Comparison of ENCODE assay signal across 8 cellular contexts in the genomic region with DNA sequence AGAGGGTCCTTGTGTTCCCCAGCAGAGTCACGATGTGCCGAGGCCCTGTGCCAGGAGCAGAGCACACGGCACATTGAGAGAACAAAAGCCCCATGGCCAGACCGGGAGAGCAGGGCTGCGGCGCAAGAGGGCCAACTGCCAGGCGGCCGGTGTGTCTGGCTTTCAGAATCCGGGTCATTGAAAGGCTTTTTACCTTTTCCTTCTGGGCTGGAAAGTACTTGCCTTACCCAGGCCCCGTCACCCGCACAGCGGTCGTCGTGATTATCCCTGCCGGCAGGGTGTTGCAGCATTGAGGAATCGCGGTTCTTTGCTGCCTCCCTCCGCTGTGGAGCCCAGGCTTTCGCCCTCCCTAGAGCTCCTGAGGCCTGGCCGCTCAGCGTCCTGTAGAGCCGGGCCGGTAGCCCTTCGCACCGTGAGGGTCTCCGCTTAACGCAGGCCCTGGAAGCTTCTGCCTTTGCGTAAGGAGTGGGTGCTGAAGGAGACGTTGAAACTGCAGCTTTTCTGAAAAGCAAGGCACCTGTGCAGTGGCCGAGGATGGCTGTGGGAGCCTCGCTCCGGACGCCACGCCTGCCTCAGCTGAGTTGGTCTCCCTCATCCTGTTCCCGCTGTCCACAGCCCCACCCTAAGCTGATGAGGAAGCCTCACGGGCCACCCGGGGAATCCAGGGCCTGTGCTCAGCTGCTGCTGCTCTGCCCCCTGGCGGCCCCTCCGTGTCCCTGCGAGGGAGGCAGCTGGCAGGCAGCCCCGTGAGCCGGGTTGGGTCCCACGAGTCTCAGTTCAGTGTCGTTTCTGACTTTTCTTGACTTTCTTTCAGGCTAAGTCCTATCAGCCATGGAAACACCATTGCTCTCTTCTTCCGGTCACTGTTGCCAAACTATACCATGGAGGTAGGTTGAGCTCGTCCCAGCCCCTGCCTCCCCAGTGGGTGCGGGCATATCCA. TPM values are rescaled to one million over a fixed set of nuclear protein-coding genes. Genes with fewer than 3 reads are reported as not detected.
DNase-seq lines count a peak whose midpoint lies in the region; ATAC-seq and TF ChIP-seq lines count a peak whose summit lies in the region.

No MANE protein-coding gene starts in this region.

- intact Hi-C loops in activated CD8-positive, alpha-beta T cell treated with anti-CD3 and anti-CD28 coated beads for 36 hours (cut with micrococcal nuclease): no loop called here

- peaks cover 4% of the 10 kb centered on the region for H3K4me1 Mint-ChIP-seq in activated CD8-positive, alpha-beta T cell treated with anti-CD3 and anti-CD28 coated beads for 36 hours (ENCODE audit: low read depth)
- peaks cover 13% of the 10 kb centered on the region in 2 donors for H3K4me1 Mint-ChIP-seq in effector memory CD8-positive, alpha-beta T cell (ENCODE audit: low read depth in 2 of 2)

- no peak overlapping the region for H2BK15ac ChIP-seq in mesenchymal stem cell (ENCODE audit: low read depth, poor library complexity, severe bottlenecking)

- no peak overlapping the region for H4K8ac ChIP-seq in mesenchymal stem cell (ENCODE audit: low read length)

- no peak overlapping the region for H3K27ac Mint-ChIP-seq in activated CD8-positive, alpha-beta T cell treated with anti-CD3 and anti-CD28 coated beads for 36 hours
- peak overlapping the region in 1 of 2 donors; percentile 13 for H3K27ac Mint-ChIP-seq in effector memory CD8-positive, alpha-beta T cell

- POLR2A ChIA-PET in activated CD8-positive, alpha-beta T cell treated with anti-CD3 and anti-CD28 coated beads for 36 hours (lab: Charles Lee): interaction anchor here (0.6 to 2.9 kb wide), 5 partner anchors 9 to 199 kb away, joined by 3 to 9 read pairs (median 5); partner anchors contain the start of genes MC1R and TUBB3

- no peak overlapping the region for H3K4me3 ChIP-seq in mesenchymal stem cell (ENCODE audit: insufficient read depth in 1 of 2, low read depth in 1 of 2, low read length in 2 of 2)

- no peaks in the 10 kb centered on the region for H3K27me3 Mint-ChIP-seq in activated CD8-positive, alpha-beta T cell treated with anti-CD3 and anti-CD28 coated beads for 36 hours
- no peaks in the 10 kb centered on the region for H3K27me3 Mint-ChIP-seq in effector memory CD8-positive, alpha-beta T cell

- H3K4me3 Mint-ChIP-seq in activated CD8-positive, alpha-beta T cell treated with anti-CD3 and anti-CD28 coated beads for 36 hours: no peak overlapping the region
- H3K4me3 Mint-ChIP-seq in effector memory CD8-positive, alpha-beta T cell: no peak overlapping the region

- H3K9me3 ChIP-seq in mesenchymal stem cell (ENCODE audit: control insufficient read depth, low read length): no peaks in the 10 kb centered on the region

- H2BK12ac ChIP-seq in mesenchymal stem cell (ENCODE audit: low read length in 2 of 2): no peak overlapping the region

- H3K9ac ChIP-seq in mesenchymal stem cell (ENCODE audit: low read length): no peak overlapping the region

- no peak overlapping the region for H3K14ac ChIP-seq in mesenchymal stem cell (ENCODE audit: low read length in 2 of 2)

- peak; percentile 88 for ATAC-seq in activated CD8-positive, alpha-beta T cell treated with anti-CD3 and anti-CD28 coated beads for 36 hours
- peak; percentile 86 for ATAC-seq in effector memory CD8-positive, alpha-beta T cell (replicated peaks)
- ATAC-seq in HG02759 (IDR thresholded peaks at IDR 0.05; ENCODE audit: unreplicated experiment): no peak

- in situ Hi-C loops in ACHN (cut with HindIII; ENCODE audit: low pct_ligation_motif_present, low pct_unique_long_range_greater_than_20kb, low sequenced_read_pairs): no loop called here

- H3K4me2 ChIP-seq in mesenchymal stem cell (ENCODE audit: low read length, poor library complexity, severe bottlenecking): no peak overlapping the region

- H2AFZ ChIP-seq in mesenchymal stem cell (ENCODE audit: low read depth, low read length): no peak overlapping the region

- H3K27ac ChIP-seq in mesenchymal stem cell (ENCODE audit: low read length, poor library complexity, severe bottlenecking): no peak overlapping the region

- DNase-seq in ACHN: peak; percentile 85
- DNase-seq in GM19238 (ENCODE audit: insufficient read length, low spot score): peak; percentile 80
- DNase-seq in NCI-H82 (lab: John Stamatoyannopoulos, UW): peak; percentile 82
- DNase-seq in activated CD8-positive, alpha-beta T cell treated with anti-CD3 and anti-CD28 coated beads for 36 hours: peak; percentile 77
- DNase-seq in effector memory CD8-positive, alpha-beta T cell: peak; percentile 55 to 67 (median 63)
- peak; percentile 74 for DNase-seq in mesenchymal stem cell
- DNase-seq in stimulated activated CD8-positive, alpha-beta memory T cell treated with anti-CD3 and anti-CD28 coated beads, Interleukin-7, amount 100 ng/mL, for 1 hour (ENCODE audit: low read depth in 2 of 2): peak; percentile 24 to 42

- no peaks in the 10 kb centered on the region for H3K9me3 Mint-ChIP-seq in activated CD8-positive, alpha-beta T cell treated with anti-CD3 and anti-CD28 coated beads for 36 hours
- no peaks in the 10 kb centered on the region for H3K9me3 Mint-ChIP-seq in effector memory CD8-positive, alpha-beta T cell

- peaks cover 39% of the 10 kb centered on the region for H3K36me3 Mint-ChIP-seq in activated CD8-positive, alpha-beta T cell treated with anti-CD3 and anti-CD28 coated beads for 36 hours (ENCODE audit: low read depth)
- peaks cover 37% of the 10 kb centered on the region for H3K36me3 Mint-ChIP-seq in effector memory CD8-positive, alpha-beta T cell (ENCODE audit: insufficient read depth)

- CTCF ChIA-PET in activated CD8-positive, alpha-beta T cell treated with anti-CD3 and anti-CD28 coated beads for 36 hours (lab: Charles Lee): interaction anchor here (0.6 to 3.9 kb wide), 35 partner anchors 9 to 211 kb away, joined by 3 to 25 read pairs (median 4); partner anchors contain the start of genes DEF8, MC1R, SPATA2L and TCF25

- no peak overlapping the region for H2AK5ac ChIP-seq in mesenchymal stem cell (ENCODE audit: low read length, severe bottlenecking)

- H4K91ac ChIP-seq in mesenchymal stem cell (ENCODE audit: low read length): no peak overlapping the region

- TF ChIP-seq CTCF in activated CD8-positive, alpha-beta T cell treated with anti-CD3 and anti-CD28 coated beads for 36 hours (IDR thresholded peaks at IDR 0.05): peak; percentile 91

- no peak overlapping the region for H2BK5ac ChIP-seq in mesenchymal stem cell (ENCODE audit: low read depth, low read length, poor library complexity, severe bottlenecking)

- WGBS in mesenchymal stem cell: 75% methylated on average over 47 of the region's 47 CpGs

- H3K79me1 ChIP-seq in mesenchymal stem cell (replicated peaks; ENCODE audit: low read length, poor library complexity, severe bottlenecking): peaks cover 13% of the 10 kb centered on the region

- H3K36me3 ChIP-seq in mesenchymal stem cell (ENCODE audit: control insufficient read depth in 1 of 2, insufficient read depth in 2 of 2, low read depth in 1 of 2, low read length in 2 of 2): peaks cover 73 to 86% of the 10 kb centered on the region in 2 experiments

- peaks cover 5% of the 10 kb centered on the region for H3K4me1 ChIP-seq in mesenchymal stem cell (ENCODE audit: control insufficient read depth, insufficient read depth, low read depth, low read length)

- H3K27me3 ChIP-seq in mesenchymal stem cell (ENCODE audit: control insufficient read depth in 1 of 2, insufficient read depth in 1 of 2, low read length in 2 of 2): no peaks in the 10 kb centered on the region

- no peak overlapping the region for H2BK120ac ChIP-seq in mesenchymal stem cell (ENCODE audit: low read depth, low read length)

- no peak overlapping the region for H3K23ac ChIP-seq in mesenchymal stem cell (ENCODE audit: low read length in 2 of 2)

- no peak overlapping the region for H3K18ac ChIP-seq in mesenchymal stem cell (ENCODE audit: low read depth in 1 of 2, low read length in 2 of 2)

- H3K4ac ChIP-seq in mesenchymal stem cell (ENCODE audit: low read depth in 1 of 2, low read length in 2 of 2): no peak overlapping the region

RNA-seq across cellular contexts. Expression of gene MC1R, which starts 8.6 kb away (rescaled TPM):
- 1 to 10 TPM; 2.0 to 2.5 TPM for total RNA-seq in activated CD8-positive, alpha-beta T cell treated with anti-CD3 and anti-CD28 coated beads for 36 hours
- polyA plus RNA-seq in mesenchymal stem cell (2013, experiment 1 of 2): 5.5 TPM
- polyA plus RNA-seq in mesenchymal stem cell (2013, experiment 2 of 2): 5.1 TPM

RNA-seq across cellular contexts. Expression of gene TUBB3, which starts 13.1 kb away (rescaled TPM):
- total RNA-seq in activated CD8-positive, alpha-beta T cell treated with anti-CD3 and anti-CD28 coated beads for 36 hours: 1 to 10 TPM in 1 of 2 experiments, under 1 TPM in 1; 0.27 to 1.2 TPM
- polyA plus RNA-seq in mesenchymal stem cell (2013, experiment 1 of 2): 136 TPM
- polyA plus RNA-seq in mesenchymal stem cell (2013, experiment 2 of 2): 135 TPM

RNA-seq across cellular contexts. Expression of gene TCF25, which starts 36.7 kb away (rescaled TPM):
- total RNA-seq in activated CD8-positive, alpha-beta T cell treated with anti-CD3 and anti-CD28 coated beads for 36 hours: 100 to 1,000 TPM; 138 to 149 TPM
- 222 TPM for polyA plus RNA-seq in mesenchymal stem cell (2013, experiment 1 of 2)
- polyA plus RNA-seq in mesenchymal stem cell (2013, experiment 2 of 2): 213 TPM

RNA-seq across cellular contexts. Expression of gene DEF8, which starts 38.5 kb away (rescaled TPM):
- 10 to 100 TPM; 18.4 to 21.2 TPM for total RNA-seq in activated CD8-positive, alpha-beta T cell treated with anti-CD3 and anti-CD28 coated beads for 36 hours
- polyA plus RNA-seq in mesenchymal stem cell (2013, experiment 1 of 2): 68.5 TPM
- 65.6 TPM for polyA plus RNA-seq in mesenchymal stem cell (2013, experiment 2 of 2)

Comparison
In these comparisons a context has a peak if more than half of its experiments do, and no peak if none do; other contexts are left out.
1. DNase-seq: peak in every context shown above with its lines; median percentile 85 in ACHN; 82 in NCI-H82; 80 in GM19238; 77 in activated CD8-positive, alpha-beta T cell treated with anti-CD3 and anti-CD28 coated beads for 36 hours; 74 in mesenchymal stem cell; 63 in effector memory CD8-positive, alpha-beta T cell; 33 in stimulated activated CD8-positive, alpha-beta memory T cell treated with anti-CD3 and anti-CD28 coated beads, Interleukin-7, amount 100 ng/mL, for 1 hour.